Comparison of ENCODE assay signal across 21 cellular contexts in genomic region chr1:56309065-56309464, GRCh38.
"Had no signal": no experiment of that assay in that cellular context is flagged by ENCODE, and none has a peak within 500 bp of the region (broad histone marks: within the 10 kb centered on the region; RNA-seq: fewer than 3 reads in every experiment).

No MANE protein-coding gene starts in this region.

- H3K27ac ChIP-seq: HL-60, KMS-11, RWPE1 had no signal

- FAIRE-seq: HTR-8/SVneo, K562 had no signal

- ATAC-seq: K562, Panc1 had no signal

- H3K9ac ChIP-seq: KMS-11, SK-N-SH had no signal

- H3K9me3 ChIP-seq: SK-N-SH had no signal

- H3K4me2 ChIP-seq: KMS-11, SK-N-SH had no signal

- DNase-seq: Kasumi-1, MM.1S, NCI-H1092 treated with DMSO at 0.1 percent for 48 hours, NCI-H1436, NCI-H187, NCI-H2029, NCI-H2081 treated with DMSO at 0.1 percent for 48 hours, NCI-H226, NCI-H446, NCI-H510A, NCI-H524 treated with DMSO at 0.1 percent for 48 hours, NCI-H69, NCI-H774, SHP77, SK-N-SH had no signal

- H3K4me3 ChIP-seq: K562 had no signal
